ENCODE assay signal across 8 cellular contexts in the genomic region with DNA sequence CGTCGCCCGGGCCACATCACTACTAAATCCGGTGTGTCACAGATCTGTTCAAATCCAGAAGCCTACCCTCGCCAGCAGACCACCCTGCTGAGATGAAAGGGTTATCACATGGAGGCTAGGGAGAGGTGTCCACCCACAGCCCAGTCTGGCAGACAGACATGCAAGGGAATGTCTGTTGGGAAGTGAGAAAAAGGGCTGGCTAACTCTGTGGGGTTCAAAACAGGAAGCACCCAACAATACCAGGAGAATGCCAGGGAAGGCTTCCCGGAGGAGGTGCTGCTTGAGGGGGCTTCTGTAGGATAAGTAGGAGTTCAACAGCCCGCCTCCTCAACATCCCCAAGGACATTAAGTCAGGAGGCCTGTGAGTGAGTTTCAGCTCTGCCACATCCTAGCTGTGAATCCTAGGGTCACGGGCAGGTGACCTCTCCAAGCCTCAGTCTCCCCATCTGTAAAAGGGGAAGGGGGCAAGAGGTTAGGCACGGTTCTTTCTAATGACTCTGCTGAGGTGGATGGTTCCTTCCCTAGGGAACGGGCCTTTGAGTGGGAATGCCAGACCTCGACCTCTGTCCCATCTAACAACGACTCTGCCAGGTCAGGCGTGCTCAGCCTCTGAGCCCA. TPM values are rescaled to one million over a fixed set of nuclear protein-coding genes. Genes with fewer than 3 reads are reported as not detected.
DNase-seq lines count a peak whose midpoint lies in the region; ATAC-seq and TF ChIP-seq lines count a peak whose summit lies in the region.

No MANE protein-coding gene starts in this region.

- intact Hi-C loops in Caco-2 (cut with micrococcal nuclease; ENCODE audit: unreplicated experiment) (no loop called here), PC-9 (cut with micrococcal nuclease; ENCODE audit: unreplicated experiment) (no loop called here)

- no peak overlapping the region for H3K27ac ChIP-seq in PC-9

- no peaks in the 10 kb centered on the region for H3K9me2 ChIP-seq in PC-9 (ENCODE audit: insufficient read depth)

- no peaks in the 10 kb centered on the region for H3K9me3 ChIP-seq in Caco-2
- no peaks in the 10 kb centered on the region for H3K9me3 ChIP-seq in PC-9 (ENCODE audit: insufficient read depth, low read depth)

- no peaks in the 10 kb centered on the region for H3K4me1 ChIP-seq in Caco-2
- no peaks in the 10 kb centered on the region for H3K4me1 ChIP-seq in PC-9 (replicated peaks; ENCODE audit: insufficient read depth)

- H3K36me3 Mint-ChIP-seq in Caco-2 (ENCODE audit: insufficient read depth, unreplicated experiment) (no peaks in the 10 kb centered on the region), osteocyte (ENCODE audit: unreplicated experiment) (no peaks in the 10 kb centered on the region)

- H4K20me1 ChIP-seq in PC-9 (ENCODE audit: insufficient read depth) = no peaks in the 10 kb centered on the region; the same call in 1 of the 2 replicates

- POLR2A ChIA-PET in Caco-2 (lab: Charles Lee) (no interaction called here), PC-9 (lab: Charles Lee; ENCODE audit: unreplicated experiment) (no interaction called here)

- no peaks in the 10 kb centered on the region for H3F3A ChIP-seq in PC-9 (ENCODE audit: insufficient read depth, low read depth)

- H3K9me3 Mint-ChIP-seq in Caco-2 (ENCODE audit: unreplicated experiment) = no peaks in the 10 kb centered on the region
- no peaks in the 10 kb centered on the region for H3K9me3 Mint-ChIP-seq in osteocyte (ENCODE audit: unreplicated experiment)

- peak overlapping the region; percentile 96 for H3K4me2 ChIP-seq in PC-9

- no peaks in the 10 kb centered on the region for H3K79me2 ChIP-seq in PC-9 (ENCODE audit: low read depth)

- no peak for DNase-seq in Caco-2
- DNase-seq in PC-9 = no peak
- DNase-seq in epithelial cell of esophagus (ENCODE audit: low read depth) = no peak
- DNase-seq in osteocyte (ENCODE audit: extremely low spot score, unreplicated experiment) = no peak
- no peak for DNase-seq in DMS153 (lab: John Stamatoyannopoulos, UW)
- DNase-seq in activated CD4-positive, alpha-beta T cell treated with anti-CD3 and anti-CD28 coated beads, Interleukin-2, amount 50 U/mL, for 4 hours = no peak

- H3K27ac Mint-ChIP-seq in Caco-2 (ENCODE audit: unreplicated experiment) (no peak overlapping the region), osteocyte (ENCODE audit: unreplicated experiment) (no peak overlapping the region)

- H3K4me1 Mint-ChIP-seq in Caco-2 (ENCODE audit: low read depth, unreplicated experiment) (no peaks in the 10 kb centered on the region), osteocyte (ENCODE audit: unreplicated experiment) (peaks cover 40% of the 10 kb centered on the region)

- no peak for TF ChIP-seq CTCF in Caco-2 (IDR thresholded peaks at IDR 0.05; ENCODE audit: insufficient read depth in 1 of 2, low read depth in 1 of 2, low read length in 1 of 2, severe bottlenecking in 1 of 2, unreplicated experiment in 1 of 2)
- TF ChIP-seq CTCF in PC-9 (conservative IDR thresholded peaks at IDR 0.05) = no peak
- no peak for TF ChIP-seq CTCF in epithelial cell of esophagus (IDR thresholded peaks at IDR 0.05; ENCODE audit: insufficient read depth, low read depth, low read length, missing control alignments)
- TF ChIP-seq CTCF in osteocyte (IDR thresholded peaks at IDR 0.05) = no peak

- CTCF ChIA-PET in Caco-2 (lab: Charles Lee) = interaction anchor here (0.6 kb wide), 1 partner anchor 302 kb away, joined by 4 read pairs; no protein-coding TSS in a partner anchor
- CTCF ChIA-PET in PC-9 (lab: Charles Lee) = no interaction called here

- H3K27me3 Mint-ChIP-seq in Caco-2 (ENCODE audit: insufficient read depth, unreplicated experiment) (no peaks in the 10 kb centered on the region), osteocyte (ENCODE audit: unreplicated experiment) (peaks cover 15% of the 10 kb centered on the region)

- BruUV-seq in Caco-2 (replicated peaks; lab: Mats Ljungman, UMichigan) (no TSS peak), PC-9 (replicated peaks; lab: Mats Ljungman, UMichigan) (TSS peak; percentile 46)

- H3K4me3 Mint-ChIP-seq in Caco-2 (ENCODE audit: unreplicated experiment) (peak overlapping the region; percentile 79), osteocyte (ENCODE audit: unreplicated experiment) (peak overlapping the region; percentile 78)

- H2AFZ ChIP-seq in PC-9 = peak overlapping the region; percentile 97

- no peaks in the 10 kb centered on the region for H3K36me3 ChIP-seq in Caco-2 (ENCODE audit: control insufficient read depth, insufficient read depth, low read length)
- H3K36me3 ChIP-seq in PC-9 (ENCODE audit: low read depth) = no peaks in the 10 kb centered on the region

- H3K4me3 ChIP-seq in Caco-2 (ENCODE audit: low read depth, low read length) (peak overlapping the region; percentile 80), PC-9 (peak overlapping the region; percentile 64), epithelial cell of esophagus (ENCODE audit: low read length) (peak overlapping the region; percentile 82)

- H3K27me3 ChIP-seq in Caco-2 (replicated peaks; ENCODE audit: control insufficient read depth, insufficient read depth, low read length) (no peaks in the 10 kb centered on the region), PC-9 (ENCODE audit: insufficient read depth, low read depth) (no peaks in the 10 kb centered on the region)

- ATAC-seq in GM18870 (IDR thresholded peaks at IDR 0.05; ENCODE audit: unreplicated experiment) (no peak), esophagus mucosa (no peak)

RNA-seq across cellular contexts. Expression of gene TPST2, which starts 1.1 kb away (rescaled TPM):
- total RNA-seq in Caco-2 (2022) (9.5 and 11.5 TPM in 2 replicates), PC-9 (2021) (13.5 and 18.9 TPM in 2 replicates), osteocyte (16.3 and 19.0 TPM in 2 replicates), esophagus mucosa (17.5 TPM)

RNA-seq across cellular contexts. Expression of gene CRYBB1, which starts 29.0 kb away (rescaled TPM):
- total RNA-seq in Caco-2 (2022) (not detected in 2 replicates), PC-9 (2021) (not detected in 2 replicates), osteocyte (not detected in 2 replicates), esophagus mucosa (not detected)

RNA-seq across cellular contexts. Expression of gene CRYBA4, which starts 32.9 kb away (rescaled TPM):
- total RNA-seq in Caco-2 (2022) = 0.68 TPM in 1 of 2 replicates, not detected in the other
- total RNA-seq in PC-9 (2021) = not detected in 2 replicates
- not detected in 2 replicates for total RNA-seq in osteocyte
- total RNA-seq in esophagus mucosa = not detected
